In genomic region chr6:136290406-136291010, GRCh38 we compare ENCODE assay signal across 7 cellular contexts. TPM values are rescaled to one million over a fixed set of nuclear protein-coding genes. Genes with fewer than 3 reads are reported as not detected.
DNase-seq lines count a peak whose midpoint lies in the region; ATAC-seq, FAIRE-seq and TF ChIP-seq lines count a peak whose summit lies in the region.

No MANE protein-coding gene starts in this region.

- peak overlapping the region; percentile 76 to 100 for H3K9ac ChIP-seq in colonic mucosa (ENCODE audit: low read depth in 2 of 2, low read length in 2 of 2)
- H3K9ac ChIP-seq in HepG2 (ENCODE audit: insufficient read depth, low read depth, low read length): peak overlapping the region; percentile 100

- CTCF ChIA-PET in HepG2 (lab: Yijun Ruan, JAX; ENCODE audit: low intra/inter-chr PET ratio, low total read pairs): no interaction called here

- H3K36me3 ChIP-seq in colonic mucosa (no peaks in the 10 kb centered on the region), HepG2 (replicated peaks in 1 of 2; ENCODE audit: control insufficient read depth in 1 of 2, insufficient read depth in 2 of 2, low read length in 2 of 2) (no peaks in the 10 kb centered on the region; a peak in 1 of 5 replicates)

- peak overlapping the region; percentile 86 for H3K4me2 ChIP-seq in HepG2 (ENCODE audit: low read depth, low read length)

- POLR2A ChIA-PET in HepG2 (lab: Yijun Ruan, JAX): interaction anchor here (0.7 to 4.7 kb wide), 28 partner anchors 8 to 1236 kb away, joined by 3 to 85 read pairs (median 6); partner anchors contain the start of genes AHI1, HBS1L, MAP3K5 and MTFR2

- H3K27me3 ChIP-seq in colonic mucosa (no peaks in the 10 kb centered on the region), HepG2 (ENCODE audit: control insufficient read depth in 1 of 2, insufficient read depth in 2 of 2, low read length in 2 of 2) (no peaks in the 10 kb centered on the region; a peak in 1 of 5 replicates)

- TF ChIP-seq CTCF in colonic mucosa (IDR thresholded peaks at IDR 0.05) (no peak), HepG2 (CRISPR knock-in tag; IDR thresholded peaks at IDR 0.05) (no peak)

- under 1% methylated on average over 22 of the region's 22 CpGs for WGBS in HepG2 (ENCODE audit: low lambda C conversion rate)

- BruUV-seq in HepG2 (replicated peaks; lab: Mats Ljungman, UMichigan): TSS peak; percentile 97

- H3K79me2 ChIP-seq in HepG2 (ENCODE audit: insufficient read depth, low read length): peaks cover 40% of the 10 kb centered on the region

- peaks cover 5% of the 10 kb centered on the region for H3K4me1 ChIP-seq in colonic mucosa
- peaks cover 33% of the 10 kb centered on the region for H3K4me1 ChIP-seq in HepG2 (ENCODE audit: insufficient read depth, low read length)

- peaks cover 36% of the 10 kb centered on the region for H4K20me1 ChIP-seq in HepG2 (ENCODE audit: insufficient read depth, low read length)

- H3K4me3 ChIP-seq in colonic mucosa (peak overlapping the region; percentile 75), HepG2 (replicated peaks in 1 of 3; ENCODE audit: insufficient read depth in 1 of 3, low read depth in 2 of 3, low read length in 3 of 3) (peak overlapping the region; percentile 62 to 93 (median 72))

- no peak for FAIRE-seq in HepG2 (lab: Jason Lieb, UNC)

- H3K27ac ChIP-seq in colonic mucosa: peak overlapping the region; percentile 99
- H3K27ac ChIP-seq in HepG2 (ENCODE audit: extremely low read length, insufficient read depth, low read length): peak overlapping the region; percentile 99

- no peak for TF ChIP-seq EP300 in HepG2 (IDR thresholded peaks at IDR 0.05; ENCODE audit: low read depth in 2 of 2, low read length in 2 of 2)
- TF ChIP-seq EP300 in HepG2 (CRISPR knock-in tag; IDR thresholded peaks at IDR 0.05; ENCODE audit: borderline replicate concordance): no peak

- intact Hi-C loops in colonic mucosa (cut with DNase I): no loop called here
- intact Hi-C loops in HepG2 (cut with micrococcal nuclease; ENCODE audit: unreplicated experiment): loop anchor here (1.0 to 2.0 kb wide), 2 partner anchors 26 to 40 kb away; partner anchors contain the start of gene MTFR2

- in situ Hi-C loops in HepG2 (cut with HindIII; ENCODE audit: extremely low pct_ligation_motif_present, low pct_unique_long_range_greater_than_20kb): no loop called here

- H3K9me3 ChIP-seq in colonic mucosa: no peaks in the 10 kb centered on the region
- H3K9me3 ChIP-seq in HepG2 (ENCODE audit: low read length): no peaks in the 10 kb centered on the region

- ATAC-seq in GM18858 (IDR thresholded peaks at IDR 0.05; ENCODE audit: unreplicated experiment): peak; percentile 17
- peak; percentile 31 for ATAC-seq in HG03135 (IDR thresholded peaks at IDR 0.05; ENCODE audit: unreplicated experiment)
- ATAC-seq in HepG2: peak; percentile 60

- H2AFZ ChIP-seq in HepG2 (ENCODE audit: low read length): no peak overlapping the region

- TF ChIP-seq POLR2A in HepG2 (IDR thresholded peaks at IDR 0.05; ENCODE audit: insufficient read depth in 1 of 2, low read depth in 2 of 2, low read length in 2 of 2): no peak

- no peak for TF ChIP-seq RAD21 in HepG2 (CRISPR knock-in tag; IDR thresholded peaks at IDR 0.05)

- DNase-seq in NCI-H446 (lab: John Stamatoyannopoulos, UW) (peak; percentile 80 to 92), colonic mucosa (peak; percentile 72), HepG2 (ENCODE audit: low spot score) (peak; percentile 80)
- DNase-seq in activated CD4-positive, alpha-beta T cell treated with anti-CD3 and anti-CD28 coated beads for 48 hours: peak; percentile 80
- DNase-seq in stimulated activated CD4-positive, alpha-beta T cell treated with anti-CD3 and anti-CD28 coated beads, Interleukin-4, amount 100 ng/mL, for 24 hours: peak; percentile 77

TF ChIP-seq in HepG2, 621 proteins besides CTCF, POLR2A, EP300 and RAD21 (continues in another document):
- TF ChIP-seq TEF (CRISPR knock-in tag; IDR thresholded peaks at IDR 0.05): 0 out of 2 replicates have a peak, but pooled peaks have one; percentile 19
- TF ChIP-seq, protein P1, sequence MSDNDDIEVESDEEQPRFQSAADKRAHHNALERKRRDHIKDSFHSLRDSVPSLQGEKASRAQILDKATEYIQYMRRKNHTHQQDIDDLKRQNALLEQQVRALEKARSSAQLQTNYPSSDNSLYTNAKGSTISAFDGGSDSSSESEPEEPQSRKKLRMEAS (IDR thresholded peaks at IDR 0.05): peak; percentile 66; the same call in 1 of the 2 replicates
- TF ChIP-seq ZMAT3 (CRISPR knock-in tag; conservative IDR thresholded peaks at IDR 0.05): peak; percentile 47
- no peak for TF ChIP-seq KDM5B (CRISPR knock-in tag; IDR thresholded peaks at IDR 0.05; ENCODE audit: borderline replicate concordance)

RNA-seq across cellular contexts. Expression of gene BCLAF1, which starts 0.9 kb away (rescaled TPM):
- 100 to 1,000 TPM; 127 to 143 TPM for total RNA-seq in colonic mucosa
- 292 and 439 TPM in 2 replicates for total RNA-seq in HepG2 (2016; rRNA removed; fragmentation: Illumina TruSeq; extraction: Trizol)
- 20.2 and 21.8 TPM in 2 replicates for total RNA-seq in HepG2 (2016; cell fraction: cytosol; rRNA removed; fragmentation: Illumina TruSeq; extraction: Trizol; ENCODE audit: low read depth)
- total RNA-seq in HepG2 (2016; cell fraction: insoluble cytoplasmic fraction; rRNA removed; fragmentation: Illumina TruSeq; extraction: Trizol): 277 and 462 TPM in 2 replicates
- total RNA-seq in HepG2 (2016; cell fraction: membrane; rRNA removed; fragmentation: Illumina TruSeq; extraction: Trizol): 30.3 and 37.3 TPM in 2 replicates
- 318 and 332 TPM in 2 replicates for total RNA-seq in HepG2 (2016; cell fraction: nucleus; rRNA removed; fragmentation: Illumina TruSeq; extraction: Trizol)
- 40.4 and 55.3 TPM in 2 replicates for polyA plus RNA-seq in HepG2 (2011; rRNA removed)
- 15.1 and 21.6 TPM in 2 replicates for polyA plus RNA-seq in HepG2 (2011; cell fraction: cytosol; rRNA removed)
- 55.9 and 61.4 TPM in 2 replicates for polyA plus RNA-seq in HepG2 (2011; cell fraction: nucleus; rRNA removed)
- 46.3 and 82.3 TPM in 2 replicates for polyA plus RNA-seq in HepG2 (2012)
- polyA plus RNA-seq in HepG2 (2016; cell fraction: cytosol; fragmentation: Illumina TruSeq; extraction: Trizol; ENCODE audit: low read depth): 3.5 and 3.6 TPM in 2 replicates
- 251 and 266 TPM in 2 replicates for polyA plus RNA-seq in HepG2 (2016; cell fraction: insoluble cytoplasmic fraction; fragmentation: Illumina TruSeq; extraction: Trizol; ENCODE audit: low read depth)
- 7.1 and 11.2 TPM in 2 replicates for polyA plus RNA-seq in HepG2 (2016; cell fraction: membrane; fragmentation: Illumina TruSeq; extraction: Trizol; ENCODE audit: low read depth)
- 153 and 159 TPM in 2 replicates for polyA plus RNA-seq in HepG2 (2016; cell fraction: nucleus; fragmentation: Illumina TruSeq; extraction: Trizol; ENCODE audit: insufficient read depth, low read depth)
- polyA minus RNA-seq in HepG2 (2011; rRNA and poly(A)+ RNA removed; ENCODE audit: low replicate concordance): 71.2 and 104 TPM in 2 replicates
- 64.1 and 70.1 TPM in 2 replicates for polyA minus RNA-seq in HepG2 (2011; cell fraction: cytosol; rRNA and poly(A)+ RNA removed)
- 566 and 662 TPM in 2 replicates for polyA minus RNA-seq in HepG2 (2011; cell fraction: nucleus; rRNA and poly(A)+ RNA removed)

RNA-seq across cellular contexts. Expression of gene MTFR2, which starts 40.4 kb away (rescaled TPM):
- total RNA-seq in colonic mucosa (1 to 10 TPM; 2.2 to 9.8 TPM), HepG2 (2016; rRNA removed; fragmentation: Illumina TruSeq; extraction: Trizol) (10.7 and 12.5 TPM in 2 replicates)
- 4.1 TPM in 2 replicates for total RNA-seq in HepG2 (2016; cell fraction: cytosol; rRNA removed; fragmentation: Illumina TruSeq; extraction: Trizol; ENCODE audit: low read depth)
- total RNA-seq in HepG2 (2016; cell fraction: insoluble cytoplasmic fraction; rRNA removed; fragmentation: Illumina TruSeq; extraction: Trizol): 9.5 and 12.3 TPM in 2 replicates
- 6.1 and 7.8 TPM in 2 replicates for total RNA-seq in HepG2 (2016; cell fraction: membrane; rRNA removed; fragmentation: Illumina TruSeq; extraction: Trizol)
- 10.1 and 10.9 TPM in 2 replicates for total RNA-seq in HepG2 (2016; cell fraction: nucleus; rRNA removed; fragmentation: Illumina TruSeq; extraction: Trizol)
- 5.1 and 6.7 TPM in 2 replicates for polyA plus RNA-seq in HepG2 (2011; rRNA removed)
- 3.7 and 5.7 TPM in 2 replicates for polyA plus RNA-seq in HepG2 (2011; cell fraction: cytosol; rRNA removed)
- polyA plus RNA-seq in HepG2 (2011; cell fraction: nucleus; rRNA removed): 2.8 and 5.0 TPM in 2 replicates
- polyA plus RNA-seq in HepG2 (2012): 2.0 and 4.5 TPM in 2 replicates
- polyA plus RNA-seq in HepG2 (2016; cell fraction: cytosol; fragmentation: Illumina TruSeq; extraction: Trizol; ENCODE audit: low read depth): 2.5 and 2.9 TPM in 2 replicates
- 16.6 and 19.4 TPM in 2 replicates for polyA plus RNA-seq in HepG2 (2016; cell fraction: insoluble cytoplasmic fraction; fragmentation: Illumina TruSeq; extraction: Trizol; ENCODE audit: low read depth)
- polyA plus RNA-seq in HepG2 (2016; cell fraction: membrane; fragmentation: Illumina TruSeq; extraction: Trizol; ENCODE audit: low read depth): 3.7 and 4.4 TPM in 2 replicates
- polyA plus RNA-seq in HepG2 (2016; cell fraction: nucleus; fragmentation: Illumina TruSeq; extraction: Trizol; ENCODE audit: insufficient read depth, low read depth): 14.9 and 16.4 TPM in 2 replicates
- polyA minus RNA-seq in HepG2 (2011; rRNA and poly(A)+ RNA removed; ENCODE audit: low replicate concordance): 4.5 and 22.8 TPM in 2 replicates
- polyA minus RNA-seq in HepG2 (2011; cell fraction: cytosol; rRNA and poly(A)+ RNA removed): 1.5 and 2.5 TPM in 2 replicates
- polyA minus RNA-seq in HepG2 (2011; cell fraction: nucleus; rRNA and poly(A)+ RNA removed): 8.3 and 13.4 TPM in 2 replicates

Comparison
In these comparisons a context has a peak if more than half of its experiments do, and no peak if none do; other contexts are left out.
1. Peak in every context shown above with its lines: DNase-seq, ATAC-seq, H3K4me3 ChIP-seq and H3K27ac ChIP-seq.